15 cellular contexts compared by ENCODE assay signal in the genomic region with DNA sequence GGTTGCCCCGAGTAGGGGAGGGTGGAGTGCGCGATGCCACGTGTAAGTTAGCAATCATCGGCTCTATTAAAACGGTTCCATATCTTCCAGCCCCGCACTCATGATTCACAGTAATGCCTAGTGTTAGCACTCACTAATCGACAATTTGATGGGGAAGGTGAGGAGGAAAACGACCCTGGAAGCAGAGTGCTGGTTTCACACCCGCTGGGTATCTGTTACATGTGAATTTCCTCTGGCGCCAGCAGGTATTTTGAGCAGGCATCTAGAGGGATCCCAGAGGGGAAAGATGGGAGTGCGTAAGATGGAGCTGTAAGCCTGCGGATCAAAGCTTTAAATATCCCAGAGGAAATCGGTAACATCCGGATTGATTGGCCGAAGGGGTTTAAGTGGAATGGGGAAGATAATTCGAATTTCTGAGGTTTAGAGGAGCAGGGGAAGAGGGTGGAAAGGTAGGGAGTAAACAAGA. TPM values are rescaled to one million over a fixed set of nuclear protein-coding genes. Genes with fewer than 3 reads are reported as not detected.
A peak's percentile ranks its signal among the peaks of the same experiment; 100 is the strongest.
DNase-seq lines count a peak whose midpoint lies in the region; ATAC-seq and TF ChIP-seq lines count a peak whose summit lies in the region.
"Had no signal": no experiment of that assay in that cellular context is flagged by ENCODE, and none has a peak within 500 bp of the region (broad histone marks: within the 10 kb centered on the region; RNA-seq: fewer than 3 reads in every experiment).

No MANE protein-coding gene starts in this region.

- H3K27ac ChIP-seq in HUES64 (ENCODE audit: low read depth, low read length) (no peak overlapping the region), foreskin keratinocyte (no peak overlapping the region), neuronal stem cell (replicated peaks; ENCODE audit: low read length) (no peak overlapping the region)
- H3K27ac ChIP-seq: epithelial cell of prostate had no signal

- H3K4me1 ChIP-seq in HUES64 (ENCODE audit: insufficient read depth, low read length) (peaks cover 12% of the 10 kb centered on the region; the same call in 1 of the 2 replicates), foreskin keratinocyte (no peaks in the 10 kb centered on the region), neuronal stem cell (ENCODE audit: control insufficient read depth in 2 of 2, insufficient read depth in 1 of 2, low read depth in 1 of 2, low read length in 2 of 2) (peaks cover 0 to 4% of the 10 kb centered on the region in 2 donors)

- peak overlapping the region; percentile 69 for H3K4me3 ChIP-seq in HUES64 (ENCODE audit: low read length)
- no peak overlapping the region for H3K4me3 ChIP-seq in neuronal stem cell (ENCODE audit: low read length in 2 of 2)
- H3K4me3 ChIP-seq: MG63 had no signal

- no peak overlapping the region for H2BK15ac ChIP-seq in neuronal stem cell (ENCODE audit: low read length)

- no peak overlapping the region for H3K23ac ChIP-seq in neuronal stem cell (ENCODE audit: low read depth, low read length, poor library complexity)

- H3K27me3 ChIP-seq in HUES64 (ENCODE audit: insufficient read depth, low read length) (peaks cover 54% of the 10 kb centered on the region), foreskin keratinocyte (peaks cover 75% of the 10 kb centered on the region), neuronal stem cell (ENCODE audit: control insufficient read depth in 3 of 3, insufficient read depth in 3 of 3, low read depth in 1 of 3, low read length in 3 of 3) (peaks cover 7 to 50% (median 22%) of the 10 kb centered on the region in 3 experiments)
- H3K27me3 ChIP-seq: MG63 had no signal

- 8% methylated on average over 17 of the region's 17 CpGs for WGBS in HUES64
- WGBS in neuronal stem cell (ENCODE audit: extremely low coverage in 2 of 2, insufficient read length in 2 of 2, insufficient replicate concordance in 1 of 2), 2 donors: no CpG with 5 or more reads among the region's 17 CpGs

- H2BK5ac ChIP-seq in neuronal stem cell (ENCODE audit: low read length): no peak overlapping the region

- H3K4ac ChIP-seq in neuronal stem cell (ENCODE audit: low read length): no peak overlapping the region

- no peak overlapping the region for H2AK5ac ChIP-seq in neuronal stem cell (ENCODE audit: low read depth, low read length)

- no peak overlapping the region for H2BK120ac ChIP-seq in neuronal stem cell (ENCODE audit: low read depth, low read length)

- peaks cover 1% of the 10 kb centered on the region; the same call in 1 of the 2 replicates for H3K9me3 ChIP-seq in HUES64 (ENCODE audit: insufficient read depth, low read depth, low read length)
- no peaks in the 10 kb centered on the region for H3K9me3 ChIP-seq in neuronal stem cell (replicated peaks in 1 of 2; ENCODE audit: control insufficient read depth in 2 of 2, insufficient read depth in 1 of 2, low read depth in 1 of 2, low read length in 2 of 2)
- H3K9me3 ChIP-seq: MG63 had no signal

- H3K18ac ChIP-seq in neuronal stem cell (ENCODE audit: low read length): no peak overlapping the region

- peak overlapping the region; percentile 36 for H2AFZ ChIP-seq in neuronal stem cell (ENCODE audit: low read length)

- peak overlapping the region; percentile 60 for H3K4me2 ChIP-seq in neuronal stem cell (ENCODE audit: insufficient read depth, low read length, poor library complexity, severe bottlenecking)

- ATAC-seq in foreskin keratinocyte (peak; percentile 16), GM19452 (IDR thresholded peaks at IDR 0.05; ENCODE audit: unreplicated experiment) (no peak)

- no peak overlapping the region for H3K9ac ChIP-seq in HUES64 (ENCODE audit: low read depth, low read length)
- H3K9ac ChIP-seq in neuronal stem cell (ENCODE audit: low read depth, low read length, poor library complexity): no peak overlapping the region

- no peak for TF ChIP-seq CTCF in foreskin keratinocyte (conservative IDR thresholded peaks at IDR 0.05)

- no peak overlapping the region for H4K8ac ChIP-seq in neuronal stem cell (ENCODE audit: low read depth, low read length)

- no peaks in the 10 kb centered on the region for H3K36me3 ChIP-seq in HUES64 (ENCODE audit: insufficient read depth, low read length)
- no peaks in the 10 kb centered on the region for H3K36me3 ChIP-seq in neuronal stem cell (replicated peaks in 1 of 2; ENCODE audit: control insufficient read depth in 2 of 2, insufficient read depth in 2 of 2, low read length in 2 of 2)
- H3K36me3 ChIP-seq: MG63 had no signal

- H3K14ac ChIP-seq in neuronal stem cell (ENCODE audit: low read length): no peak overlapping the region

- H2BK12ac ChIP-seq in neuronal stem cell (ENCODE audit: low read length): no peak overlapping the region

- DNase-seq in ELF-1 (ENCODE audit: low read depth, low spot score): peak; percentile 39
- DNase-seq in foreskin keratinocyte: peak in 1 of 2 donors; percentile 4
- peak; percentile 31 for DNase-seq in neuronal stem cell (ENCODE audit: low spot score)
- no peak for DNase-seq in cerebellum (ENCODE audit: low spot score)
- DNase-seq in activated CD4-positive, alpha-beta T cell treated with anti-CD3 and anti-CD28 coated beads, Interleukin-2, amount 50 U/mL, for 4 hours: no peak
- DNase-seq: CD4-positive, alpha-beta memory T cell; HCEC 1CT; hippocampal formation; MG63; NCI-H446 treated with DMSO at 0.1 percent for 48 hours had no signal

- no peaks in the 10 kb centered on the region for H3K79me1 ChIP-seq in neuronal stem cell (ENCODE audit: low read depth, low read length)

- H4K91ac ChIP-seq in neuronal stem cell (ENCODE audit: low read depth, low read length, poor library complexity): no peak overlapping the region

RNA-seq across cellular contexts. Expression of gene TCF21, which starts 34.7 kb away (rescaled TPM):
- 0.20 TPM for polyA plus RNA-seq in HUES64 (2013, experiment 1 of 2)
- polyA plus RNA-seq in HUES64 (2013, experiment 2 of 2): 0.13 TPM
- total RNA-seq in foreskin keratinocyte (not detected in 2 replicates), cerebellum (not detected)
- not detected in 2 replicates for polyA plus RNA-seq in foreskin keratinocyte
- 0.14 TPM for polyA plus RNA-seq in neuronal stem cell (2013, experiment 1 of 2)
- polyA plus RNA-seq in neuronal stem cell (2013, experiment 2 of 2): 0.22 TPM
- total RNA-seq: CD4-positive, alpha-beta memory T cell; RPMI7951; T-helper 2 cell treated with Interferon-gamma antibody and Interleukin-4, amounts not matched to agents 100 ng/mL and 5 ng/mL, for 36 hours had no signal
- polyA plus RNA-seq: CD4-positive, alpha-beta memory T cell had no signal

Comparison
In these comparisons a context has a peak if more than half of its experiments do, and no peak if none do; other contexts are left out.
1. DNase-seq: peak in ELF-1 (single experiment) and neuronal stem cell (single experiment); none in cerebellum (single experiment) and activated CD4-positive, alpha-beta T cell treated with anti-CD3 and anti-CD28 coated beads, Interleukin-2, amount 50 U/mL, for 4 hours (0 of 2).